ENCODE assay signal across 8 cellular contexts in genomic region chr4:26858035-26858918, GRCh38. TPM values are rescaled to one million over a fixed set of nuclear protein-coding genes. Genes with fewer than 3 reads are reported as not detected.
A peak's percentile ranks its signal among the peaks of the same experiment; 100 is the strongest.
DNase-seq lines count a peak whose midpoint lies in the region; TF ChIP-seq lines count a peak whose summit lies in the region.

No MANE protein-coding gene starts in this region.

- 17% methylated on average over 17 of the region's 17 CpGs for WGBS in HUES64
- WGBS in mammary epithelial cell (ENCODE audit: low coverage, missing lambda C conversion rate): 1% methylated on average over 16 of the region's 17 CpGs

- BruUV-seq in mammary epithelial cell (replicated peaks; lab: Mats Ljungman, UMichigan): no TSS peak

- DNase-seq in mammary epithelial cell (no peak), UCSD-AML1 (lab: John Stamatoyannopoulos, UW; ENCODE audit: unreplicated experiment) (no peak), SIG-M5 treated with dmso at 0.1 percent for 504 hours (lab: John Stamatoyannopoulos, UW; ENCODE audit: unreplicated experiment) (no peak), DMS114 treated with DMSO at 0.1 percent for 48 hours (lab: John Stamatoyannopoulos, UW; ENCODE audit: unreplicated experiment) (no peak), NCI-H446 treated with DMSO at 0.1 percent for 48 hours (lab: John Stamatoyannopoulos, UW) (no peak)

- peak overlapping the region; percentile 97 for H2AFZ ChIP-seq in mammary epithelial cell (ENCODE audit: low read depth, low read length)

- in situ Hi-C loops in mammary epithelial cell (cut with MboI; ENCODE audit: low sequenced_read_pairs in 2 of 2): loop anchor here in 1 of 2 donors (25.0 kb wide), 1 partner anchor 129 kb away; no protein-coding TSS in a partner anchor

- no peak for TF ChIP-seq CTCF in mammary epithelial cell (conservative IDR thresholded peaks at IDR 0.05 in 1 of 2, IDR thresholded peaks at IDR 0.05 in 1 of 2; ENCODE audit: extremely low read depth in 1 of 2, insufficient read depth in 1 of 2, low read depth in 1 of 2, low read length in 2 of 2)

- H4K20me1 ChIP-seq in BLaER1 (peaks cover 20% of the 10 kb centered on the region), mammary epithelial cell (ENCODE audit: insufficient read depth, low read length) (no peaks in the 10 kb centered on the region)

- dilution Hi-C loops in mammary epithelial cell (cut with HindIII; ENCODE audit: low sequenced_read_pairs): loop anchor here (5.0 kb wide), 2 partner anchors 84 to 149 kb away; no protein-coding TSS in a partner anchor

- peaks cover 6% of the 10 kb centered on the region; the same call in 1 of the 2 replicates for H3K9me3 ChIP-seq in BLaER1
- no peaks in the 10 kb centered on the region for H3K9me3 ChIP-seq in HUES64 (ENCODE audit: insufficient read depth, low read depth, low read length)
- H3K9me3 ChIP-seq in mammary epithelial cell (replicated peaks; ENCODE audit: insufficient read depth, low read length): no peaks in the 10 kb centered on the region
- no peaks in the 10 kb centered on the region for H3K9me3 ChIP-seq in mucosa of stomach (ENCODE audit: control insufficient read depth, low read length)

- H3K27me3 ChIP-seq in BLaER1 (no peaks in the 10 kb centered on the region), HUES64 (ENCODE audit: insufficient read depth, low read length) (peaks cover 11% of the 10 kb centered on the region), mammary epithelial cell (ENCODE audit: insufficient read depth, low read length) (no peaks in the 10 kb centered on the region), mucosa of stomach (ENCODE audit: control insufficient read depth, insufficient read depth, low read length) (no peaks in the 10 kb centered on the region)

- intact Hi-C loops in mammary epithelial cell (cut with micrococcal nuclease): loop anchor here (5.0 to 10.0 kb wide), 2 partner anchors 136 to 807 kb away; no protein-coding TSS in a partner anchor

- H3K4me3 ChIP-seq in BLaER1 (peak overlapping the region; percentile 95), HUES64 (ENCODE audit: low read length) (peak overlapping the region; percentile 79), mammary epithelial cell (replicated peaks in 1 of 3; ENCODE audit: insufficient read depth in 1 of 3, low read depth in 2 of 3, low read length in 3 of 3) (peak overlapping the region; percentile 59 to 80 (median 73)), mucosa of stomach (ENCODE audit: low read length) (peak overlapping the region; percentile 90)

- H3K9ac ChIP-seq in BLaER1: peak overlapping the region; percentile 94
- H3K9ac ChIP-seq in HUES64 (ENCODE audit: low read depth, low read length): peak overlapping the region; percentile 67
- peak overlapping the region; percentile 56 for H3K9ac ChIP-seq in mammary epithelial cell (ENCODE audit: insufficient read depth, low read length)
- peak overlapping the region; percentile 89 for H3K9ac ChIP-seq in mucosa of stomach (ENCODE audit: low read length)

- H3K79me2 ChIP-seq in mammary epithelial cell (ENCODE audit: insufficient read depth, low read length): peaks cover 38% of the 10 kb centered on the region

- peaks cover 29% of the 10 kb centered on the region for H3K4me1 ChIP-seq in BLaER1
- peaks cover 39% of the 10 kb centered on the region for H3K4me1 ChIP-seq in HUES64 (ENCODE audit: insufficient read depth, low read length)
- peaks cover 22% of the 10 kb centered on the region for H3K4me1 ChIP-seq in mammary epithelial cell (ENCODE audit: insufficient read depth, low read length)
- H3K4me1 ChIP-seq in mucosa of stomach (ENCODE audit: control insufficient read depth, insufficient read depth, low read length): peaks cover 23% of the 10 kb centered on the region

- H3K4me2 ChIP-seq in BLaER1: peak overlapping the region; percentile 98
- peak overlapping the region; percentile 93 for H3K4me2 ChIP-seq in mammary epithelial cell (ENCODE audit: insufficient read depth, low read depth, low read length)

- H3K27ac ChIP-seq in BLaER1 (peak overlapping the region; percentile 94), HUES64 (ENCODE audit: low read depth, low read length) (peak overlapping the region; percentile 4; the same call in 1 of the 2 replicates), mammary epithelial cell (ENCODE audit: insufficient read depth, low read depth, low read length) (peak overlapping the region; percentile 64)

- CTCF ChIA-PET in mammary epithelial cell (lab: Charles Lee; ENCODE audit: low non-redundant PET): interaction anchor here (0.5 kb wide), 1 partner anchor 143 kb away, joined by 3 read pairs; no protein-coding TSS in a partner anchor

- no peaks in the 10 kb centered on the region for H3K36me3 ChIP-seq in BLaER1
- H3K36me3 ChIP-seq in HUES64 (ENCODE audit: insufficient read depth, low read length): no peaks in the 10 kb centered on the region
- no peaks in the 10 kb centered on the region for H3K36me3 ChIP-seq in mammary epithelial cell (ENCODE audit: insufficient read depth, low read length)
- no peaks in the 10 kb centered on the region for H3K36me3 ChIP-seq in mucosa of stomach (ENCODE audit: control insufficient read depth, insufficient read depth, low read length)

RNA-seq across cellular contexts. Expression of gene STIM2, which starts 2.4 kb away (rescaled TPM):
- 15.9 TPM for polyA plus RNA-seq in HUES64 (2013, experiment 1 of 2)
- 14.6 TPM for polyA plus RNA-seq in HUES64 (2013, experiment 2 of 2)
- total RNA-seq in mammary epithelial cell: 10 to 100 TPM; 37.9 to 56.0 TPM
- 28.3 TPM for polyA plus RNA-seq in mammary epithelial cell
- 18.9 TPM for polyA minus RNA-seq in mammary epithelial cell

Comparison
In these comparisons a context has a peak if more than half of its experiments do, and no peak if none do; other contexts are left out.
1. H3K27ac ChIP-seq: peak in every context shown above with its lines; median percentile 94 in BLaER1; 64 in mammary epithelial cell; 4 in HUES64.